2 cellular contexts compared by ENCODE assay signal in the genomic region with DNA sequence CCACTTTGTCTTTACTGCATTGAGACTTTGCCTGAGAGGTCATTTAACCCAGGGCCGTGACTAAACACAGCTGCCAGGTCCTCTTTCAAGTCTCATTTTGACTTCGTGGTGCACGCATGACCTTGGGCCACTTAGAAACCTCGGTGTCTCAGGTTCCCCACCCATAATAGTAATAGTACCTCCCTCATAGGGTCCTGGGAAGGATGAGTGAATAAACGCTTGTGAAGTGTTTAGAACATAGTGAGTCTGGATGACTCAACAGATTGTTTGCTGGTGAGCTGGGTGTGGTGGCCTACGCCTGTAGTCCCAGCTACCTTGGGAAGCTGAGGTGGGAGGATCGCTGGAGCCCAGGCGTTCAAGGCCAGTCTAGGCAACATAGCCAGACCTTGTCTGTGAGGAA.
TF ChIP-seq lines count a peak whose summit lies in the region.

No MANE protein-coding gene starts in this region.

TF ChIP-seq in IMR-90, 13 proteins besides CTCF, POLR2A, EP300 and RAD21:
- TF ChIP-seq BHLHE40 (IDR thresholded peaks at IDR 0.05; ENCODE audit: low read depth, low read length) (0 out of 2 replicates have a peak, but pooled peaks have one; percentile 7), SMC3 (IDR thresholded peaks at IDR 0.05; ENCODE audit: low read depth, low read length) (0 out of 2 replicates have a peak, but pooled peaks have one; percentile 12), FOS (IDR thresholded peaks at IDR 0.05; ENCODE audit: low read depth, low read length) (peak; percentile 49), CHD1 (IDR thresholded peaks at IDR 0.05; ENCODE audit: low read depth, low read length) (no peak), NFE2L2 (IDR thresholded peaks at IDR 0.05; ENCODE audit: low read depth, low read length) (peak; percentile 78), RCOR1 (IDR thresholded peaks at IDR 0.05; ENCODE audit: insufficient replicate concordance, low read length) (no peak)
- TF ChIP-seq, protein P1, sequence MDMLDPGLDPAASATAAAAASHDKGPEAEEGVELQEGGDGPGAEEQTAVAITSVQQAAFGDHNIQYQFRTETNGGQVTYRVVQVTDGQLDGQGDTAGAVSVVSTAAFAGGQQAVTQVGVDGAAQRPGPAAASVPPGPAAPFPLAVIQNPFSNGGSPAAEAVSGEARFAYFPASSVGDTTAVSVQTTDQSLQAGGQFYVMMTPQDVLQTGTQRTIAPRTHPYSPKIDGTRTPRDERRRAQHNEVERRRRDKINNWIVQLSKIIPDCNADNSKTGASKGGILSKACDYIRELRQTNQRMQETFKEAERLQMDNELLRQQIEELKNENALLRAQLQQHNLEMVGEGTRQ (IDR thresholded peaks at IDR 0.05; ENCODE audit: low read depth, low read length), result no peak

TF ChIP-seq in GM12878, 131 proteins besides CTCF, POLR2A, EP300 and RAD21 (continues in another document):
- TF ChIP-seq, protein P2, sequence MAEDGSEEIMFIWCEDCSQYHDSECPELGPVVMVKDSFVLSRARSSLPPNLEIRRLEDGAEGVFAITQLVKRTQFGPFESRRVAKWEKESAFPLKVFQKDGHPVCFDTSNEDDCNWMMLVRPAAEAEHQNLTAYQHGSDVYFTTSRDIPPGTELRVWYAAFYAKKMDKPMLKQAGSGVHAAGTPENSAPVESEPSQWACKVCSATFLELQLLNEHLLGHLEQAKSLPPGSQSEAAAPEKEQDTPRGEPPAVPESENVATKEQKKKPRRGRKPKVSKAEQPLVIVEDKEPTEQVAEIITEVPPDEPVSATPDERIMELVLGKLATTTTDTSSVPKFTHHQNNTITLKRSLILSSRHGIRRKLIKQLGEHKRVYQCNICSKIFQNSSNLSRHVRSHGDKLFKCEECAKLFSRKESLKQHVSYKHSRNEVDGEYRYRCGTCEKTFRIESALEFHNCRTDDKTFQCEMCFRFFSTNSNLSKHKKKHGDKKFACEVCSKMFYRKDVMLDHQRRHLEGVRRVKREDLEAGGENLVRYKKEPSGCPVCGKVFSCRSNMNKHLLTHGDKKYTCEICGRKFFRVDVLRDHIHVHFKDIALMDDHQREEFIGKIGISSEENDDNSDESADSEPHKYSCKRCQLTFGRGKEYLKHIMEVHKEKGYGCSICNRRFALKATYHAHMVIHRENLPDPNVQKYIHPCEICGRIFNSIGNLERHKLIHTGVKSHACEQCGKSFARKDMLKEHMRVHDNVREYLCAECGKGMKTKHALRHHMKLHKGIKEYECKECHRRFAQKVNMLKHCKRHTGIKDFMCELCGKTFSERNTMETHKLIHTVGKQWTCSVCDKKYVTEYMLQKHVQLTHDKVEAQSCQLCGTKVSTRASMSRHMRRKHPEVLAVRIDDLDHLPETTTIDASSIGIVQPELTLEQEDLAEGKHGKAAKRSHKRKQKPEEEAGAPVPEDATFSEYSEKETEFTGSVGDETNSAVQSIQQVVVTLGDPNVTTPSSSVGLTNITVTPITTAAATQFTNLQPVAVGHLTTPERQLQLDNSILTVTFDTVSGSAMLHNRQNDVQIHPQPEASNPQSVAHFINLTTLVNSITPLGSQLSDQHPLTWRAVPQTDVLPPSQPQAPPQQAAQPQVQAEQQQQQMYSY (CRISPR knock-in tag; IDR thresholded peaks at IDR 0.05), result no peak
- no peak for TF ChIP-seq ELK1 (IDR thresholded peaks at IDR 0.05; ENCODE audit: low read depth, low read length)
- no peak for TF ChIP-seq POLR2AphosphoS2 (IDR thresholded peaks at IDR 0.05; ENCODE audit: low read depth, low read length)
- no peak for TF ChIP-seq ZZZ3 (IDR thresholded peaks at IDR 0.05; ENCODE audit: control insufficient read depth, insufficient read length, low read depth)
- TF ChIP-seq ZNF384 (IDR thresholded peaks at IDR 0.05; ENCODE audit: borderline replicate concordance, low read depth, low read length), result no peak
- peak; percentile 63; the same call in 1 of the 2 replicates for TF ChIP-seq TCF12 (IDR thresholded peaks at IDR 0.05; ENCODE audit: low read depth, low read length)
- no peak for TF ChIP-seq HDAC6 (IDR thresholded peaks at IDR 0.05; ENCODE audit: unreplicated experiment)
- TF ChIP-seq MAX (IDR thresholded peaks at IDR 0.05; ENCODE audit: low read depth, low read length), result no peak
- TF ChIP-seq, protein P3, sequence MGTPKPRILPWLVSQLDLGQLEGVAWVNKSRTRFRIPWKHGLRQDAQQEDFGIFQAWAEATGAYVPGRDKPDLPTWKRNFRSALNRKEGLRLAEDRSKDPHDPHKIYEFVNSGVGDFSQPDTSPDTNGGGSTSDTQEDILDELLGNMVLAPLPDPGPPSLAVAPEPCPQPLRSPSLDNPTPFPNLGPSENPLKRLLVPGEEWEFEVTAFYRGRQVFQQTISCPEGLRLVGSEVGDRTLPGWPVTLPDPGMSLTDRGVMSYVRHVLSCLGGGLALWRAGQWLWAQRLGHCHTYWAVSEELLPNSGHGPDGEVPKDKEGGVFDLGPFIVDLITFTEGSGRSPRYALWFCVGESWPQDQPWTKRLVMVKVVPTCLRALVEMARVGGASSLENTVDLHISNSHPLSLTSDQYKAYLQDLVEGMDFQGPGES (IDR thresholded peaks at IDR 0.05), result no peak
- TF ChIP-seq TAF1 (IDR thresholded peaks at IDR 0.05; ENCODE audit: borderline replicate concordance, low read depth, low read length), result no peak
- peak; percentile 41; the same call in 1 of the 2 replicates for TF ChIP-seq JUNB (IDR thresholded peaks at IDR 0.05)
- no peak for TF ChIP-seq IKZF1 (conservative IDR thresholded peaks at IDR 0.05)
- no peak for TF ChIP-seq BCL3 (IDR thresholded peaks at IDR 0.05; ENCODE audit: borderline replicate concordance, insufficient read depth, low read depth, low read length, poor library complexity, severe bottlenecking)
- no peak for TF ChIP-seq STAT3 (IDR thresholded peaks at IDR 0.05; ENCODE audit: low read depth, low read length)
- no peak for TF ChIP-seq CHD2 (IDR thresholded peaks at IDR 0.05; ENCODE audit: borderline replicate concordance, low read depth, low read length)
- TF ChIP-seq, protein P4, sequence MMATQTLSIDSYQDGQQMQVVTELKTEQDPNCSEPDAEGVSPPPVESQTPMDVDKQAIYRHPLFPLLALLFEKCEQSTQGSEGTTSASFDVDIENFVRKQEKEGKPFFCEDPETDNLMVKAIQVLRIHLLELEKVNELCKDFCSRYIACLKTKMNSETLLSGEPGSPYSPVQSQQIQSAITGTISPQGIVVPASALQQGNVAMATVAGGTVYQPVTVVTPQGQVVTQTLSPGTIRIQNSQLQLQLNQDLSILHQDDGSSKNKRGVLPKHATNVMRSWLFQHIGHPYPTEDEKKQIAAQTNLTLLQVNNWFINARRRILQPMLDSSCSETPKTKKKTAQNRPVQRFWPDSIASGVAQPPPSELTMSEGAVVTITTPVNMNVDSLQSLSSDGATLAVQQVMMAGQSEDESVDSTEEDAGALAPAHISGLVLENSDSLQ (IDR thresholded peaks at IDR 0.05), result no peak
- no peak for TF ChIP-seq MYC (IDR thresholded peaks at IDR 0.05; ENCODE audit: insufficient read depth, insufficient read length, insufficient replicate concordance, low read length, severe bottlenecking)
- TF ChIP-seq SMAD5 (IDR thresholded peaks at IDR 0.05; ENCODE audit: low read depth), result no peak
- TF ChIP-seq, protein P5, sequence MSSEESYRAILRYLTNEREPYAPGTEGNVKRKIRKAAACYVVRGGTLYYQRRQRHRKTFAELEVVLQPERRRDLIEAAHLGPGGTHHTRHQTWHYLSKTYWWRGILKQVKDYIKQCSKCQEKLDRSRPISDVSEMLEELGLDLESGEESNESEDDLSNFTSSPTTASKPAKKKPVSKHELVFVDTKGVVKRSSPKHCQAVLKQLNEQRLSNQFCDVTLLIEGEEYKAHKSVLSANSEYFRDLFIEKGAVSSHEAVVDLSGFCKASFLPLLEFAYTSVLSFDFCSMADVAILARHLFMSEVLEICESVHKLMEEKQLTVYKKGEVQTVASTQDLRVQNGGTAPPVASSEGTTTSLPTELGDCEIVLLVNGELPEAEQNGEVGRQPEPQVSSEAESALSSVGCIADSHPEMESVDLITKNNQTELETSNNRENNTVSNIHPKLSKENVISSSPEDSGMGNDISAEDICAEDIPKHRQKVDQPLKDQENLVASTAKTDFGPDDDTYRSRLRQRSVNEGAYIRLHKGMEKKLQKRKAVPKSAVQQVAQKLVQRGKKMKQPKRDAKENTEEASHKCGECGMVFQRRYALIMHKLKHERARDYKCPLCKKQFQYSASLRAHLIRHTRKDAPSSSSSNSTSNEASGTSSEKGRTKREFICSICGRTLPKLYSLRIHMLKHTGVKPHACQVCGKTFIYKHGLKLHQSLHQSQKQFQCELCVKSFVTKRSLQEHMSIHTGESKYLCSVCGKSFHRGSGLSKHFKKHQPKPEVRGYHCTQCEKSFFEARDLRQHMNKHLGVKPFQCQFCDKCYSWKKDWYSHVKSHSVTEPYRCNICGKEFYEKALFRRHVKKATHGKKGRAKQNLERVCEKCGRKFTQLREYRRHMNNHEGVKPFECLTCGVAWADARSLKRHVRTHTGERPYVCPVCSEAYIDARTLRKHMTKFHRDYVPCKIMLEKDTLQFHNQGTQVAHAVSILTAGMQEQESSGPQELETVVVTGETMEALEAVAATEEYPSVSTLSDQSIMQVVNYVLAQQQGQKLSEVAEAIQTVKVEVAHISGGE (CRISPR knock-in tag; IDR thresholded peaks at IDR 0.05), result no peak
- TF ChIP-seq, protein P6, sequence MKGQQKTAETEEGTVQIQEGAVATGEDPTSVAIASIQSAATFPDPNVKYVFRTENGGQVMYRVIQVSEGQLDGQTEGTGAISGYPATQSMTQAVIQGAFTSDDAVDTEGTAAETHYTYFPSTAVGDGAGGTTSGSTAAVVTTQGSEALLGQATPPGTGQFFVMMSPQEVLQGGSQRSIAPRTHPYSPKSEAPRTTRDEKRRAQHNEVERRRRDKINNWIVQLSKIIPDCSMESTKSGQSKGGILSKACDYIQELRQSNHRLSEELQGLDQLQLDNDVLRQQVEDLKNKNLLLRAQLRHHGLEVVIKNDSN (IDR thresholded peaks at IDR 0.05; ENCODE audit: borderline replicate concordance, extremely low read length, insufficient read depth, low read depth, low read length), result no peak
- TF ChIP-seq CEBPZ (IDR thresholded peaks at IDR 0.05; ENCODE audit: low read depth, low read length), result no peak
- TF ChIP-seq CHD4 (IDR thresholded peaks at IDR 0.05), result no peak
- TF ChIP-seq RUNX3 (IDR thresholded peaks at IDR 0.05; ENCODE audit: low read length), result peak; percentile 18; the same call in 1 of the 2 replicates
- TF ChIP-seq, protein P7, sequence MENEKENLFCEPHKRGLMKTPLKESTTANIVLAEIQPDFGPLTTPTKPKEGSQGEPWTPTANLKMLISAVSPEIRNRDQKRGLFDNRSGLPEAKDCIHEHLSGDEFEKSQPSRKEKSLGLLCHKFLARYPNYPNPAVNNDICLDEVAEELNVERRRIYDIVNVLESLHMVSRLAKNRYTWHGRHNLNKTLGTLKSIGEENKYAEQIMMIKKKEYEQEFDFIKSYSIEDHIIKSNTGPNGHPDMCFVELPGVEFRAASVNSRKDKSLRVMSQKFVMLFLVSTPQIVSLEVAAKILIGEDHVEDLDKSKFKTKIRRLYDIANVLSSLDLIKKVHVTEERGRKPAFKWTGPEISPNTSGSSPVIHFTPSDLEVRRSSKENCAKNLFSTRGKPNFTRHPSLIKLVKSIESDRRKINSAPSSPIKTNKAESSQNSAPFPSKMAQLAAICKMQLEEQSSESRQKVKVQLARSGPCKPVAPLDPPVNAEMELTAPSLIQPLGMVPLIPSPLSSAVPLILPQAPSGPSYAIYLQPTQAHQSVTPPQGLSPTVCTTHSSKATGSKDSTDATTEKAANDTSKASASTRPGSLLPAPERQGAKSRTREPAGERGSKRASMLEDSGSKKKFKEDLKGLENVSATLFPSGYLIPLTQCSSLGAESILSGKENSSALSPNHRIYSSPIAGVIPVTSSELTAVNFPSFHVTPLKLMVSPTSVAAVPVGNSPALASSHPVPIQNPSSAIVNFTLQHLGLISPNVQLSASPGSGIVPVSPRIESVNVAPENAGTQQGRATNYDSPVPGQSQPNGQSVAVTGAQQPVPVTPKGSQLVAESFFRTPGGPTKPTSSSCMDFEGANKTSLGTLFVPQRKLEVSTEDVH (IDR thresholded peaks at IDR 0.05; ENCODE audit: low read depth, partially characterized antibody), result no peak
- TF ChIP-seq EZH2 (IDR thresholded peaks at IDR 0.05; ENCODE audit: borderline replicate concordance, control insufficient read depth, low read depth, low read length), result no peak
